19 cellular contexts compared by ENCODE assay signal in the genomic region with DNA sequence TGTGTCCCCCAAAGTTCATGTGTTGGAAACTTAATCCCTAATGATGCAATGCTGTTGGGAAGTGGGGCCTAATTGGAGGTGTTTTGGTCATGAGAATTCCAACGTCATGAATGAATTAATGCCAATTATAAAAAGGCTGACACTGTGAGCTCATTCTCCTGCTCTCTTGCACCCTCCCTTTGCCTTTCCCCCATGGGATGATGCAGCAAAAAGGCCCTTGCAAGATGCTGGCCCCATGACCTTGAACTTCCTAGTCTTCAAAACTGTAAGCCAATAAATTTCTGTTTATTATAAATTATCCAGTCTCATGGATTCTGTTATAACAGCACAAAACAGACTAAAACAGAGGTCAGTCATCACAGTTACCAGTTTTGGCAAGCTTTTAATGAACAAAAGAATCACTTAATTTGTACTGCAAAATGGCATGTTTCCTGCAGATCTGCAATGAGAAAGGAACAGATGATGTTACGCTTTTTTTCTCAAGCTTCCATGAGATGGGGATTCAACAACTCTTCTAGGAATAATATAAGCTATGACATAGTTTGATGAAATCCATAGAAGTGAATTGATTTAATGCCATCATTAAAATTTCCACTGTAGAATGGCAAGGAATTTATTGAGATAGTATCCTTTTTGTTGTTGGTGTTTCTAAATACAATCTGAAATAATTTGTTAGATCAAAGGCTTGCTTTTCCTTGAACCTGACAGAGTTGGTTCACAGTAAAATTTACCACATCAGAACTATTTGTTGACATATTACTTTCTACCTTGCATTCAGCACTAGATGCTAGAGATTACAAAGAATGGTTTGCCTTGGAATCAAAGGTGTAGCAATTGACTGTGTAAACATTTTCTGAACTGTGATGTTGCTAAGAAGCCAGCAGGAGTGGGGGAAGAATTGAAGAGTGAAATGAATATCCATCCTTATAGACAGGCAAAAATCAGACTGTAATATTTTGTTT. TPM values are rescaled to one million over a fixed set of nuclear protein-coding genes. Genes with fewer than 3 reads are reported as not detected.
DNase-seq lines count a peak whose midpoint lies in the region; ATAC-seq and TF ChIP-seq lines count a peak whose summit lies in the region.
"Had no signal": no experiment of that assay in that cellular context is flagged by ENCODE, and none has a peak within 500 bp of the region (broad histone marks: within the 10 kb centered on the region; RNA-seq: fewer than 3 reads in every experiment).

No MANE protein-coding gene starts in this region.

- H3K4me1 ChIP-seq in Loucy (ENCODE audit: insufficient read depth, low read length, poor library complexity, severe bottlenecking) = peaks cover 5% of the 10 kb centered on the region
- H3K4me1 ChIP-seq: breast epithelium, testis had no signal

- H4K20me1 ChIP-seq in Loucy (ENCODE audit: insufficient read depth, low read length, poor library complexity, severe bottlenecking) = no peaks in the 10 kb centered on the region

- H3K27me3 ChIP-seq in Loucy (ENCODE audit: insufficient read depth, low read length, poor library complexity, severe bottlenecking) = no peaks in the 10 kb centered on the region
- H3K27me3 ChIP-seq: breast epithelium, testis had no signal

- H3K36me3 ChIP-seq in Loucy (ENCODE audit: insufficient read depth, low read length) = no peaks in the 10 kb centered on the region
- H3K36me3 ChIP-seq: breast epithelium had no signal

- H3K4me2 ChIP-seq in Loucy (ENCODE audit: low read depth, low read length, poor library complexity, severe bottlenecking) = no peak overlapping the region

- peaks cover 49% of the 10 kb centered on the region for H3K4me1 Mint-ChIP-seq in activated T-cell treated with anti-CD3 and anti-CD28 coated beads, Interleukin-2, amount 50 U/mL, for 72 hours (ENCODE audit: low read depth)
- peaks cover 16% of the 10 kb centered on the region for H3K4me1 Mint-ChIP-seq in activated T-cell treated with anti-CD3 and anti-CD28 coated beads, Interleukin-2, amount 50 U/mL, for 4 hours (ENCODE audit: low read depth)
- peaks cover 6% of the 10 kb centered on the region for H3K4me1 Mint-ChIP-seq in WTC11
- H3K4me1 Mint-ChIP-seq in stimulated activated naive CD8-positive, alpha-beta T cell treated with anti-CD3 and anti-CD28 coated beads, Interleukin-15, amount 100 ng/mL, for 72 hours = peaks cover 20% of the 10 kb centered on the region

- H3K4me3 Mint-ChIP-seq in activated T-cell treated with anti-CD3 and anti-CD28 coated beads, Interleukin-2, amount 50 U/mL, for 72 hours = peak overlapping the region; percentile 66 to 77
- no peak overlapping the region for H3K4me3 Mint-ChIP-seq in activated T-cell treated with anti-CD3 and anti-CD28 coated beads, Interleukin-2, amount 50 U/mL, for 4 hours
- no peak overlapping the region for H3K4me3 Mint-ChIP-seq in WTC11
- peak overlapping the region in 1 of 2 donors; percentile 37 for H3K4me3 Mint-ChIP-seq in stimulated activated naive CD8-positive, alpha-beta T cell treated with anti-CD3 and anti-CD28 coated beads, Interleukin-15, amount 100 ng/mL, for 72 hours
- H3K4me3 Mint-ChIP-seq: CD8-positive, alpha-beta T cell; dendritic cell treated with granulocyte-macrophage colony-stimulating factor and Interleukin-4, amounts not matched to agents 40 ng/mL and 50 ng/mL, for 4 days had no signal

- H3K36me3 Mint-ChIP-seq in activated T-cell treated with anti-CD3 and anti-CD28 coated beads, Interleukin-2, amount 50 U/mL, for 72 hours (ENCODE audit: insufficient read depth in 2 of 2) = peaks cover 0 to 4% of the 10 kb centered on the region in 2 donors
- no peaks in the 10 kb centered on the region for H3K36me3 Mint-ChIP-seq in activated T-cell treated with anti-CD3 and anti-CD28 coated beads, Interleukin-2, amount 50 U/mL, for 4 hours (ENCODE audit: insufficient read depth)
- no peaks in the 10 kb centered on the region for H3K36me3 Mint-ChIP-seq in WTC11
- H3K36me3 Mint-ChIP-seq: CD8-positive, alpha-beta T cell had no signal

- peak overlapping the region; percentile 58 for H2AFZ ChIP-seq in Loucy (ENCODE audit: low read length)

- POLR2A ChIA-PET in WTC11 (lab: Charles Lee) = no interaction called here

- DNase-seq in activated T-cell treated with anti-CD3 and anti-CD28 coated beads, Interleukin-2, amount 50 U/mL, for 72 hours = no peak
- no peak for DNase-seq in activated T-cell treated with anti-CD3 and anti-CD28 coated beads, Interleukin-2, amount 50 U/mL, for 4 hours
- DNase-seq in WTC11 (ENCODE audit: low spot score) (no peak), germinal center (ENCODE audit: low spot score) (no peak)
- DNase-seq in stimulated activated naive CD8-positive, alpha-beta T cell treated with anti-CD3 and anti-CD28 coated beads, Interleukin-15, amount 100 ng/mL, for 72 hours = no peak
- DNase-seq: activated effector memory CD4-positive, alpha-beta T cell treated with anti-CD3 and anti-CD28 coated beads, Interleukin-2, amount 50 U/mL, for 16 hours; CD8-positive, alpha-beta T cell; DND-41; mammary epithelial cell; NCI-H1092 treated with DMSO at 0.1 percent for 48 hours; NCI-H2081; stimulated activated CD4-positive, alpha-beta T cell treated with anti-CD3 and anti-CD28 coated beads, Interleukin-1b, Interleukin-23, amount 100 ng/mL, for 48 hours; testis had no signal

- no peaks in the 10 kb centered on the region for H3K9me2 ChIP-seq in Loucy (replicated peaks; ENCODE audit: low read depth, low read length)

- ATAC-seq in activated T-cell treated with anti-CD3 and anti-CD28 coated beads, Interleukin-2, amount 50 U/mL, for 72 hours (replicated peaks in 1 of 2) = peak; percentile 31 to 43
- no peak for ATAC-seq in activated T-cell treated with anti-CD3 and anti-CD28 coated beads, Interleukin-2, amount 50 U/mL, for 4 hours
- ATAC-seq in WTC11 (no peak), HG02938 (IDR thresholded peaks at IDR 0.05; ENCODE audit: unreplicated experiment) (no peak)
- peak; percentile 44 for ATAC-seq in stimulated activated naive CD8-positive, alpha-beta T cell treated with anti-CD3 and anti-CD28 coated beads, Interleukin-15, amount 100 ng/mL, for 72 hours
- ATAC-seq: CD8-positive, alpha-beta T cell had no signal

- H3K9me3 Mint-ChIP-seq in activated T-cell treated with anti-CD3 and anti-CD28 coated beads, Interleukin-2, amount 50 U/mL, for 72 hours = no peaks in the 10 kb centered on the region
- H3K9me3 Mint-ChIP-seq in activated T-cell treated with anti-CD3 and anti-CD28 coated beads, Interleukin-2, amount 50 U/mL, for 4 hours = no peaks in the 10 kb centered on the region
- peaks cover 2% of the 10 kb centered on the region for H3K9me3 Mint-ChIP-seq in WTC11
- H3K9me3 Mint-ChIP-seq in stimulated activated naive CD8-positive, alpha-beta T cell treated with anti-CD3 and anti-CD28 coated beads, Interleukin-15, amount 100 ng/mL, for 72 hours = no peaks in the 10 kb centered on the region
- H3K9me3 Mint-ChIP-seq: CD8-positive, alpha-beta T cell; dendritic cell treated with granulocyte-macrophage colony-stimulating factor and Interleukin-4, amounts not matched to agents 40 ng/mL and 50 ng/mL, for 4 days had no signal

- H3F3A ChIP-seq in Loucy (ENCODE audit: low read depth) = no peaks in the 10 kb centered on the region

- no peak overlapping the region for H3K9ac ChIP-seq in Loucy (ENCODE audit: low read depth, low read length, poor library complexity, severe bottlenecking)

- CTCF ChIA-PET in WTC11 (lab: Charles Lee) = interaction anchor here (0.6 kb wide), 1 partner anchor 1802 kb away, joined by 3 read pairs; no protein-coding TSS in a partner anchor

- H3K27me3 Mint-ChIP-seq in activated T-cell treated with anti-CD3 and anti-CD28 coated beads, Interleukin-2, amount 50 U/mL, for 72 hours (ENCODE audit: low read depth) = no peaks in the 10 kb centered on the region
- H3K27me3 Mint-ChIP-seq in activated T-cell treated with anti-CD3 and anti-CD28 coated beads, Interleukin-2, amount 50 U/mL, for 4 hours (ENCODE audit: low read depth) = no peaks in the 10 kb centered on the region
- H3K27me3 Mint-ChIP-seq in WTC11 (ENCODE audit: low read depth) = no peaks in the 10 kb centered on the region
- no peaks in the 10 kb centered on the region for H3K27me3 Mint-ChIP-seq in stimulated activated naive CD8-positive, alpha-beta T cell treated with anti-CD3 and anti-CD28 coated beads, Interleukin-15, amount 100 ng/mL, for 72 hours
- H3K27me3 Mint-ChIP-seq: dendritic cell treated with granulocyte-macrophage colony-stimulating factor and Interleukin-4, amounts not matched to agents 40 ng/mL and 50 ng/mL, for 4 days had no signal

- no peak for TF ChIP-seq CTCF in Loucy (conservative IDR thresholded peaks at IDR 0.05; ENCODE audit: low read length)
- TF ChIP-seq CTCF in WTC11 (IDR thresholded peaks at IDR 0.05) = no peak

- no peaks in the 10 kb centered on the region for H3K79me2 ChIP-seq in Loucy (ENCODE audit: insufficient read depth, low read length)

- H3K4me3 ChIP-seq in Loucy (ENCODE audit: low read length, poor library complexity, severe bottlenecking) = no peak overlapping the region
- H3K4me3 ChIP-seq: breast epithelium, GM12878, SK-N-MC, testis had no signal

- H3K27ac Mint-ChIP-seq in activated T-cell treated with anti-CD3 and anti-CD28 coated beads, Interleukin-2, amount 50 U/mL, for 72 hours = peak overlapping the region; percentile 44
- no peak overlapping the region for H3K27ac Mint-ChIP-seq in WTC11
- H3K27ac Mint-ChIP-seq in stimulated activated naive CD8-positive, alpha-beta T cell treated with anti-CD3 and anti-CD28 coated beads, Interleukin-15, amount 100 ng/mL, for 72 hours = peak overlapping the region in 1 of 2 donors; percentile 44
- H3K27ac Mint-ChIP-seq: CD8-positive, alpha-beta T cell; dendritic cell treated with granulocyte-macrophage colony-stimulating factor and Interleukin-4, amounts not matched to agents 40 ng/mL and 50 ng/mL, for 4 days had no signal

- no peaks in the 10 kb centered on the region for H3K9me3 ChIP-seq in Loucy (ENCODE audit: insufficient read depth, low read depth, low read length)
- H3K9me3 ChIP-seq: breast epithelium, testis had no signal

RNA-seq across cellular contexts. Expression of gene RFK, which starts 29.3 kb away (rescaled TPM):
- total RNA-seq in activated T-cell treated with anti-CD3 and anti-CD28 coated beads, Interleukin-2, amount 50 U/mL, for 72 hours = 1 to 10 TPM; 6.8 to 9.6 TPM
- 10 to 100 TPM; 18.6 to 22.5 (median 19.4) TPM for total RNA-seq in activated T-cell treated with anti-CD3 and anti-CD28 coated beads, Interleukin-2, amount 50 U/mL, for 4 hours
- total RNA-seq in WTC11 (2021) = 10.6 to 14.9 TPM (median 13.2 TPM) in 3 replicates

RNA-seq across cellular contexts. Expression of gene GCNT1, which starts 35.5 kb away (rescaled TPM):
- total RNA-seq in activated T-cell treated with anti-CD3 and anti-CD28 coated beads, Interleukin-2, amount 50 U/mL, for 72 hours = 1 to 10 TPM; 4.2 to 9.7 TPM
- 1 to 10 TPM; 6.2 to 8.9 (median 7.7) TPM for total RNA-seq in activated T-cell treated with anti-CD3 and anti-CD28 coated beads, Interleukin-2, amount 50 U/mL, for 4 hours
- total RNA-seq in WTC11 (2021) = 15.6 to 17.2 TPM (median 16.1 TPM) in 3 replicates

Comparison
In these comparisons a context has a peak if more than half of its experiments do, and no peak if none do; other contexts are left out.
1. ATAC-seq: peak in activated T-cell treated with anti-CD3 and anti-CD28 coated beads, Interleukin-2, amount 50 U/mL, for 72 hours (2 of 2) and stimulated activated naive CD8-positive, alpha-beta T cell treated with anti-CD3 and anti-CD28 coated beads, Interleukin-15, amount 100 ng/mL, for 72 hours (single experiment); none in activated T-cell treated with anti-CD3 and anti-CD28 coated beads, Interleukin-2, amount 50 U/mL, for 4 hours (0 of 2), WTC11 (single experiment) and HG02938 (single experiment).
2. H3K4me3 Mint-ChIP-seq: peak in activated T-cell treated with anti-CD3 and anti-CD28 coated beads, Interleukin-2, amount 50 U/mL, for 72 hours (2 of 2); none in activated T-cell treated with anti-CD3 and anti-CD28 coated beads, Interleukin-2, amount 50 U/mL, for 4 hours (single experiment) and WTC11 (single experiment).